In genomic region chr1:218304281-218305039, GRCh38 we compare ENCODE assay signal across 9 cellular contexts. TPM values are rescaled to one million over a fixed set of nuclear protein-coding genes. Genes with fewer than 3 reads are reported as not detected.
DNase-seq lines count a peak whose midpoint lies in the region; ATAC-seq, FAIRE-seq and TF ChIP-seq lines count a peak whose summit lies in the region.
"Had no signal": no experiment of that assay in that cellular context is flagged by ENCODE, and none has a peak within 500 bp of the region (broad histone marks: within the 10 kb centered on the region; RNA-seq: fewer than 3 reads in every experiment).

No MANE protein-coding gene starts in this region.

- no peak for FAIRE-seq in GM12892 (lab: Jason Lieb, UNC)

- H3K4me3 Mint-ChIP-seq in CD4-positive, alpha-beta memory T cell: no peak overlapping the region

- peaks cover under 1 to 11% (median 6%) of the 10 kb centered on the region in 4 donors for H3K4me1 Mint-ChIP-seq in CD4-positive, alpha-beta memory T cell

- CTCF ChIA-PET in CD4-positive, alpha-beta memory T cell (lab: Charles Lee; ENCODE audit: partially characterized antibody): no interaction called here

- no peak for TF ChIP-seq POLR2A in GM12892 (IDR thresholded peaks at IDR 0.05; ENCODE audit: low read depth, low read length)

- DNase-seq in EL (peak; percentile 58), NCI-H446 treated with DMSO at 0.1 percent for 48 hours (lab: John Stamatoyannopoulos, UW) (peak; percentile 18), Right ventricle myocardium superior (peak; percentile 83), DMS114 treated with DMSO at 0.1 percent for 48 hours (lab: John Stamatoyannopoulos, UW; ENCODE audit: unreplicated experiment) (no peak), ureter (ENCODE audit: low spot score) (no peak), GM12892 (ENCODE audit: insufficient read length) (no peak)
- no peak for DNase-seq in CD4-positive, alpha-beta memory T cell

- H3K36me3 Mint-ChIP-seq in CD4-positive, alpha-beta memory T cell: peaks cover 25 to 44% of the 10 kb centered on the region in 2 donors

- H3K36me3 ChIP-seq in CD4-positive, alpha-beta memory T cell (ENCODE audit: insufficient read depth, low read length): peaks cover 5% of the 10 kb centered on the region
- H3K36me3 ChIP-seq: thoracic aorta had no signal

- no peak overlapping the region for H3K27ac ChIP-seq in CD4-positive, alpha-beta memory T cell (ENCODE audit: low read depth, low read length)
- H3K27ac ChIP-seq: thoracic aorta had no signal

- no peaks in the 10 kb centered on the region for H3K27me3 ChIP-seq in CD4-positive, alpha-beta memory T cell (ENCODE audit: insufficient read depth, low read length)

- intact Hi-C loops in Right ventricle myocardium superior (cut with DNase I): no loop called here
- intact Hi-C loops in CD4-positive, alpha-beta memory T cell (cut with micrococcal nuclease): no loop called here

- H3K4me3 ChIP-seq in CD4-positive, alpha-beta memory T cell (ENCODE audit: low read length in 2 of 2): no peak overlapping the region
- H3K4me3 ChIP-seq: thoracic aorta had no signal

- H3K9me3 Mint-ChIP-seq in CD4-positive, alpha-beta memory T cell: no peaks in the 10 kb centered on the region

- H3K27ac Mint-ChIP-seq in CD4-positive, alpha-beta memory T cell: no peak overlapping the region

- peak; percentile 84 for ATAC-seq in HG03066 (IDR thresholded peaks at IDR 0.05; ENCODE audit: low read depth, unreplicated experiment)
- ATAC-seq in Right ventricle myocardium superior (ENCODE audit: poor library complexity): peak; percentile 95

- POLR2A ChIA-PET in CD4-positive, alpha-beta memory T cell (lab: Charles Lee; ENCODE audit: partially characterized antibody): interaction anchor here (1.6 kb wide), 1 partner anchor 20 kb away, joined by 5 read pairs; the partner anchor contains the start of gene RRP15

- no peaks in the 10 kb centered on the region for H3K27me3 Mint-ChIP-seq in CD4-positive, alpha-beta memory T cell

- no peaks in the 10 kb centered on the region for H3K4me1 ChIP-seq in CD4-positive, alpha-beta memory T cell (ENCODE audit: insufficient read depth, low read length)

- H3K9me3 ChIP-seq in CD4-positive, alpha-beta memory T cell (ENCODE audit: control insufficient read depth in 1 of 2, low read length in 2 of 2): no peaks in the 10 kb centered on the region
- H3K9me3 ChIP-seq: thoracic aorta had no signal

RNA-seq across cellular contexts. Expression of gene RRP15, which starts 19.4 kb away (rescaled TPM):
- 21.7 TPM for total RNA-seq in Right ventricle myocardium superior
- 28.9 TPM for total RNA-seq in ureter
- polyA plus RNA-seq in GM12892 (2012; ENCODE audit: missing spikeins): 11.3 TPM
- total RNA-seq in CD4-positive, alpha-beta memory T cell: 10 to 100 TPM; 14.1 to 16.8 TPM
- 10 to 100 TPM; 12.8 to 20.7 TPM for polyA plus RNA-seq in CD4-positive, alpha-beta memory T cell

RNA-seq across cellular contexts. Expression of gene TGFB2, which starts 40.7 kb away (rescaled TPM):
- total RNA-seq in Right ventricle myocardium superior (1.5 TPM), ureter (17.4 TPM)
- polyA plus RNA-seq in GM12892 (2012; ENCODE audit: missing spikeins): not detected
- total RNA-seq in CD4-positive, alpha-beta memory T cell: not detected
- polyA plus RNA-seq in CD4-positive, alpha-beta memory T cell: not detected

Comparison
In these comparisons a context has a peak if more than half of its experiments do, and no peak if none do; other contexts are left out.
1. DNase-seq: peak in EL (single experiment), NCI-H446 treated with DMSO at 0.1 percent for 48 hours (single experiment) and Right ventricle myocardium superior (single experiment); none in DMS114 treated with DMSO at 0.1 percent for 48 hours (single experiment), ureter (single experiment), GM12892 (single experiment) and CD4-positive, alpha-beta memory T cell (0 of 5).